Comparison of ENCODE assay signal across 25 cellular contexts in the genomic region with DNA sequence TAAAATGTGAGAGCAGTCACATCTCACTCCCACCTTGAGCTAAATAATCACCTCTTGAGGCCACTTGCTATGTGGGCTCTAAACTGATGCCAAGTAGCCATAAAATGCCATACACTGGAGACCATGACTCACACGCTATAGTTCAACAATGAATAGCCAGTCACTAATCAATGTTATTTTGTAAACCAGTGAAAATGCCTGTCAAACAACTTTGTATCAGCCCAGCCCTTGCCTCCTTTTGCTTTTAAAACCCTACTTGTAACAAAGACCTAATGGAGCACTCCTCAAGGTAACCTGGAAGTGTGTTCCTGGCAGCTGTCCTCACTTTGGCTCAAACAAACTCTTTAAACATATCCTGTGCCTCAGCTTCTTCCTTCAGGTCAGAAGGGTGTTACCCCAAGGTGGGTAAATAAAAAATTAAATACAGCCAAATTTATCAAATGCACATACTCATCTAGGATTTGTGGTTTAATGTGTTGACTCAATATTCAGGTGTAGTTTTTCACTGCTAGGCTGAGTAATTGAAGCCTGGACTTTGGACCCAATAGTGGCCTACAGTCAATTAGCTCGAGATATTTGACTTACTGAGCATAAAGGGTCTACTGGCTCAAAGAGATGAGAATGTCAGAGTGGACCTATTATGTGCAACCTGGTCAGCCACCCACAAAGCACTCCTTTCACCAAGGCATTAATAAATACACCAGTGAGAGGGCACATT.
DNase-seq lines count a peak whose midpoint lies in the region; ATAC-seq, FAIRE-seq and TF ChIP-seq lines count a peak whose summit lies in the region.
"Had no signal": no experiment of that assay in that cellular context is flagged by ENCODE, and none has a peak within 500 bp of the region (broad histone marks: within the 10 kb centered on the region; RNA-seq: fewer than 3 reads in every experiment).

No MANE protein-coding gene starts in this region.

- H3K4me3 ChIP-seq in GM23248 (no peak overlapping the region), HepG2 (replicated peaks in 1 of 3; ENCODE audit: insufficient read depth in 1 of 3, low read depth in 2 of 3, low read length in 3 of 3) (no peak overlapping the region)
- no peak overlapping the region for H3K4me3 ChIP-seq in CD8-positive, alpha-beta memory T cell (ENCODE audit: low read length)
- H3K4me3 ChIP-seq: ascending aorta, GM12878, psoas muscle, SK-N-MC, upper lobe of left lung had no signal

- H3F3A ChIP-seq in GM23248 (ENCODE audit: insufficient read depth) = no peaks in the 10 kb centered on the region

- peak; percentile 16 for DNase-seq in GM23248
- DNase-seq in SW480 (ENCODE audit: low spot score) = peak; percentile 65
- peak; percentile 78 for DNase-seq in HepG2 (ENCODE audit: low spot score)
- DNase-seq in CD8-positive, alpha-beta memory T cell = no peak
- DNase-seq in NCI-H1105 (lab: John Stamatoyannopoulos, UW) = no peak
- DNase-seq in kidney glomerular epithelial cell (lab: John Stamatoyannopoulos, UW) = no peak
- DNase-seq: activated CD4-positive, alpha-beta T cell treated with anti-CD3 and anti-CD28 coated beads, Interleukin-2, amount 10 ng/mL, durations not matched to agents 24 days and 14 days; activated CD8-positive, alpha-beta memory T cell treated with anti-CD3 and anti-CD28 coated beads, Interleukin-2, amount 50 U/mL, for 4 hours; activated naive CD4-positive, alpha-beta T cell; HFFc6; NCI-H187 treated with DMSO at 0.1 percent for 48 hours; NCI-H510A; psoas muscle; T-helper 9 cell; upper lobe of left lung had no signal

- no TSS peak for BruUV-seq in HepG2 (replicated peaks; lab: Mats Ljungman, UMichigan)

- H3K9me3 Mint-ChIP-seq in CD8-positive, alpha-beta memory T cell = no peaks in the 10 kb centered on the region
- H3K9me3 Mint-ChIP-seq: activated CD4-positive, alpha-beta T cell treated with anti-CD3 and anti-CD28 coated beads, Interleukin-2, amount 10 ng/mL, durations not matched to agents 24 days and 14 days; HFFc6; nephron; stimulated activated memory B cell treated with anti-CD40 and anti-IgM and Interleukin-4, amounts not matched to agents 10 μg/mL and 1 μg/mL and 100 μg/mL, for 72 hours had no signal

- H3K4me1 Mint-ChIP-seq in CD8-positive, alpha-beta memory T cell = no peaks in the 10 kb centered on the region
- H3K4me1 Mint-ChIP-seq: activated CD4-positive, alpha-beta T cell treated with anti-CD3 and anti-CD28 coated beads, Interleukin-2, amount 10 ng/mL, durations not matched to agents 24 days and 14 days; nephron; stimulated activated memory B cell treated with anti-CD40 and anti-IgM and Interleukin-4, amounts not matched to agents 10 μg/mL and 1 μg/mL and 100 μg/mL, for 72 hours had no signal

- H3K9ac ChIP-seq in GM23248 (no peak overlapping the region), HepG2 (ENCODE audit: insufficient read depth, low read depth, low read length) (no peak overlapping the region)

- POLR2A ChIA-PET in HepG2 (lab: Yijun Ruan, JAX) = no interaction called here
- POLR2A ChIA-PET in CD8-positive, alpha-beta memory T cell (lab: Charles Lee) = no interaction called here

- no peak overlapping the region for H3K4me2 ChIP-seq in GM23248 (ENCODE audit: unreplicated experiment)
- no peak overlapping the region for H3K4me2 ChIP-seq in HepG2 (ENCODE audit: low read depth, low read length)

- CTCF ChIA-PET in HepG2 (lab: Yijun Ruan, JAX; ENCODE audit: low intra/inter-chr PET ratio, low total read pairs) = no interaction called here
- CTCF ChIA-PET in CD8-positive, alpha-beta memory T cell (lab: Charles Lee) = no interaction called here

- no peak for TF ChIP-seq RAD21 in HepG2 (CRISPR knock-in tag; IDR thresholded peaks at IDR 0.05)

- TF ChIP-seq EP300 in HepG2 (IDR thresholded peaks at IDR 0.05; ENCODE audit: low read depth in 2 of 2, low read length in 2 of 2) (no peak), HepG2 (CRISPR knock-in tag; IDR thresholded peaks at IDR 0.05; ENCODE audit: borderline replicate concordance) (no peak)

- H2AFZ ChIP-seq in GM23248 (no peak overlapping the region), HepG2 (ENCODE audit: low read length) (no peak overlapping the region)

- FAIRE-seq in HepG2 (lab: Jason Lieb, UNC) = peak; percentile 23
- FAIRE-seq: colon, G401.6, GM12878 had no signal

- peaks cover 0 to under 1% of the 10 kb centered on the region in 2 donors for H3K27me3 Mint-ChIP-seq in CD8-positive, alpha-beta memory T cell
- H3K27me3 Mint-ChIP-seq: activated CD4-positive, alpha-beta T cell treated with anti-CD3 and anti-CD28 coated beads, Interleukin-2, amount 10 ng/mL, durations not matched to agents 24 days and 14 days had no signal

- 97 to 98% methylated on average over 2 of the region's 2 CpGs for WGBS in GM23248 (ENCODE audit: low coverage in 1 of 2, low lambda C conversion rate in 2 of 2, missing lambda C conversion rate in 2 of 2), 2 experiments
- 50% methylated on average over 2 of the region's 2 CpGs for WGBS in HepG2 (ENCODE audit: low lambda C conversion rate)

- in situ Hi-C loops in GM23248 (cut with MboI) (no loop called here), HepG2 (cut with HindIII; ENCODE audit: extremely low pct_ligation_motif_present, low pct_unique_long_range_greater_than_20kb) (no loop called here)

- peaks cover 26% of the 10 kb centered on the region for H3K36me3 ChIP-seq in GM23248 (ENCODE audit: low read depth)
- H3K36me3 ChIP-seq in HepG2 (replicated peaks in 1 of 2; ENCODE audit: control insufficient read depth in 1 of 2, insufficient read depth in 2 of 2, low read length in 2 of 2) = peaks cover under 1 to 19% of the 10 kb centered on the region in 2 experiments; a peak in 3 of 5 replicates
- H3K36me3 ChIP-seq in CD8-positive, alpha-beta memory T cell (ENCODE audit: insufficient read depth, low read length) = no peaks in the 10 kb centered on the region

- H3K4me1 ChIP-seq in GM23248 (ENCODE audit: insufficient read depth) (peaks cover 6% of the 10 kb centered on the region; the same call in 1 of the 2 replicates), HepG2 (ENCODE audit: insufficient read depth, low read length) (peaks cover 25% of the 10 kb centered on the region)
- H3K4me1 ChIP-seq in CD8-positive, alpha-beta memory T cell (ENCODE audit: insufficient read depth, low read length) = no peaks in the 10 kb centered on the region
- H3K4me1 ChIP-seq: ascending aorta, psoas muscle, upper lobe of left lung had no signal

- H3K9me2 ChIP-seq in GM23248 (ENCODE audit: insufficient read depth) = no peaks in the 10 kb centered on the region

- no peaks in the 10 kb centered on the region for H3K79me2 ChIP-seq in GM23248 (ENCODE audit: insufficient read depth)
- no peaks in the 10 kb centered on the region for H3K79me2 ChIP-seq in HepG2 (ENCODE audit: insufficient read depth, low read length)

- no peak overlapping the region for H3K4me3 Mint-ChIP-seq in CD8-positive, alpha-beta memory T cell
- H3K4me3 Mint-ChIP-seq: activated CD4-positive, alpha-beta T cell treated with anti-CD3 and anti-CD28 coated beads, Interleukin-2, amount 10 ng/mL, durations not matched to agents 24 days and 14 days; HFFc6; nephron; stimulated activated memory B cell treated with anti-CD40 and anti-IgM and Interleukin-4, amounts not matched to agents 10 μg/mL and 1 μg/mL and 100 μg/mL, for 72 hours had no signal

- intact Hi-C loops in HepG2 (cut with micrococcal nuclease; ENCODE audit: unreplicated experiment) = no loop called here

- no peaks in the 10 kb centered on the region; the same call in 1 of the 2 replicates for H4K20me1 ChIP-seq in GM23248 (ENCODE audit: insufficient read depth)
- no peaks in the 10 kb centered on the region; the same call in 1 of the 2 replicates for H4K20me1 ChIP-seq in HepG2 (ENCODE audit: insufficient read depth, low read length)

- no peak overlapping the region for H3K27ac Mint-ChIP-seq in CD8-positive, alpha-beta memory T cell
- H3K27ac Mint-ChIP-seq: activated CD4-positive, alpha-beta T cell treated with anti-CD3 and anti-CD28 coated beads, Interleukin-2, amount 10 ng/mL, durations not matched to agents 24 days and 14 days; HFFc6; stimulated activated memory B cell treated with anti-CD40 and anti-IgM and Interleukin-4, amounts not matched to agents 10 μg/mL and 1 μg/mL and 100 μg/mL, for 72 hours had no signal

- no peak for TF ChIP-seq POLR2A in HepG2 (IDR thresholded peaks at IDR 0.05; ENCODE audit: insufficient read depth in 1 of 2, low read depth in 2 of 2, low read length in 2 of 2)

- no peak for TF ChIP-seq CTCF in 22Rv1 (IDR thresholded peaks at IDR 0.05)
- no peak for TF ChIP-seq CTCF in HepG2 (CRISPR knock-in tag; IDR thresholded peaks at IDR 0.05)

- no peaks in the 10 kb centered on the region for H3K27me3 ChIP-seq in GM23248 (replicated peaks; ENCODE audit: insufficient read depth)
- H3K27me3 ChIP-seq in HepG2 (ENCODE audit: control insufficient read depth in 1 of 2, insufficient read depth in 2 of 2, low read length in 2 of 2) = no peaks in the 10 kb centered on the region
- H3K27me3 ChIP-seq in CD8-positive, alpha-beta memory T cell (ENCODE audit: insufficient read depth, low read length, poor library complexity, severe bottlenecking) = no peaks in the 10 kb centered on the region
- H3K27me3 ChIP-seq: ascending aorta, upper lobe of left lung had no signal

- H3K36me3 Mint-ChIP-seq in CD8-positive, alpha-beta memory T cell = peaks cover 0 to 4% (median 0%) of the 10 kb centered on the region in 3 donors
- H3K36me3 Mint-ChIP-seq: stimulated activated memory B cell treated with anti-CD40 and anti-IgM and Interleukin-4, amounts not matched to agents 10 μg/mL and 1 μg/mL and 100 μg/mL, for 72 hours had no signal

- ATAC-seq in HepG2 (peak; percentile 78), HG03045 (IDR thresholded peaks at IDR 0.05; ENCODE audit: unreplicated experiment) (no peak)
- ATAC-seq: GM12878; psoas muscle; stimulated activated memory B cell treated with anti-CD40 and anti-IgM and Interleukin-4, amounts not matched to agents 10 μg/mL and 1 μg/mL and 100 μg/mL, for 72 hours had no signal

- H3K27ac ChIP-seq in 22Rv1 (peak overlapping the region; percentile 41), GM23248 (no peak overlapping the region), HepG2 (ENCODE audit: extremely low read length, insufficient read depth, low read length) (no peak overlapping the region)
- no peak overlapping the region for H3K27ac ChIP-seq in CD8-positive, alpha-beta memory T cell (ENCODE audit: low read depth, low read length)
- H3K27ac ChIP-seq: ascending aorta, epithelial cell of prostate, psoas muscle, SK-N-MC, upper lobe of left lung had no signal

- no peaks in the 10 kb centered on the region for H3K9me3 ChIP-seq in GM23248 (ENCODE audit: low read depth)
- no peaks in the 10 kb centered on the region for H3K9me3 ChIP-seq in HepG2 (ENCODE audit: low read length)
- no peaks in the 10 kb centered on the region for H3K9me3 ChIP-seq in CD8-positive, alpha-beta memory T cell (ENCODE audit: low read length)
- H3K9me3 ChIP-seq: ascending aorta, psoas muscle, upper lobe of left lung had no signal

TF ChIP-seq in HepG2, 621 proteins besides CTCF, POLR2A, EP300 and RAD21 (continues in another document):
- TF ChIP-seq ZNF253 (CRISPR knock-in tag; IDR thresholded peaks at IDR 0.05; ENCODE audit: borderline replicate concordance) (no peak), NBN (conservative IDR thresholded peaks at IDR 0.05) (no peak), CCAR2 (optimal IDR thresholded peaks at IDR 0.05; ENCODE audit: low read depth, low read length) (no peak), HOXD1 (CRISPR knock-in tag; IDR thresholded peaks at IDR 0.05) (no peak), PAF1 (CRISPR knock-in tag; IDR thresholded peaks at IDR 0.05) (no peak), MTA3 (CRISPR knock-in tag; IDR thresholded peaks at IDR 0.05) (no peak)

Comparison
In these comparisons a context has a peak if more than half of its experiments do, and no peak if none do; other contexts are left out.
1. DNase-seq: peak in GM23248 (single experiment), SW480 (single experiment) and HepG2 (single experiment); none in CD8-positive, alpha-beta memory T cell (0 of 5), NCI-H1105 (single experiment) and kidney glomerular epithelial cell (single experiment).